Comparison of ENCODE assay signal across 2 cellular contexts in genomic region chr3:21901504-21901903, GRCh38.
TF ChIP-seq lines count a peak whose summit lies in the region.

No MANE protein-coding gene starts in this region.

TF ChIP-seq in IMR-90, 13 proteins besides CTCF, POLR2A, EP300 and RAD21:
- TF ChIP-seq BHLHE40 (IDR thresholded peaks at IDR 0.05; ENCODE audit: low read depth, low read length) (no peak), ELK1 (IDR thresholded peaks at IDR 0.05; ENCODE audit: borderline replicate concordance, low read depth, low read length) (no peak), USF2 (IDR thresholded peaks at IDR 0.05; ENCODE audit: low read depth, low read length) (no peak), MAZ (IDR thresholded peaks at IDR 0.05; ENCODE audit: borderline replicate concordance, low read depth, low read length) (no peak), CEBPB (IDR thresholded peaks at IDR 0.05; ENCODE audit: low read depth, low read length) (peak; percentile 60), RFX5 (IDR thresholded peaks at IDR 0.05; ENCODE audit: low read depth, low read length) (no peak), RCOR1 (IDR thresholded peaks at IDR 0.05; ENCODE audit: insufficient replicate concordance, low read length) (no peak)

TF ChIP-seq in SK-N-SH, 30 proteins besides CTCF, POLR2A, EP300 and RAD21:
- TF ChIP-seq NRF1 (IDR thresholded peaks at IDR 0.05; ENCODE audit: low read depth, low read length) (no peak), MXI1 (IDR thresholded peaks at IDR 0.05; ENCODE audit: low read depth, low read length) (no peak), RCOR1 (IDR thresholded peaks at IDR 0.05; ENCODE audit: low read length) (no peak), CHD2 (IDR thresholded peaks at IDR 0.05; ENCODE audit: low read length, partially characterized antibody) (no peak), FOXJ3 (CRISPR knock-in tag; IDR thresholded peaks at IDR 0.05) (no peak), MEF2A (IDR thresholded peaks at IDR 0.05; ENCODE audit: borderline replicate concordance, low read depth) (no peak), JUND (IDR thresholded peaks at IDR 0.05) (no peak), TCF12 (IDR thresholded peaks at IDR 0.05) (no peak), MAX (IDR thresholded peaks at IDR 0.05; ENCODE audit: low read depth) (no peak), USF2 (IDR thresholded peaks at IDR 0.05; ENCODE audit: borderline replicate concordance, low read depth, low read length) (no peak), REST (IDR thresholded peaks at IDR 0.05; ENCODE audit: low read depth, low read length) (no peak), RFX5 (IDR thresholded peaks at IDR 0.05; ENCODE audit: low read length) (no peak), SIN3A (IDR thresholded peaks at IDR 0.05; ENCODE audit: borderline replicate concordance, low read depth, low read length) (no peak), ELF1 (IDR thresholded peaks at IDR 0.05) (no peak)
TF ChIP-seq in SK-N-SH: peak in this region for 0.
